ENCODE assay signal across 8 cellular contexts in genomic region chr4:4334798-4335520, GRCh38. TPM values are rescaled to one million over a fixed set of nuclear protein-coding genes. Genes with fewer than 3 reads are reported as not detected.
DNase-seq lines count a peak whose midpoint lies in the region; ATAC-seq, FAIRE-seq and TF ChIP-seq lines count a peak whose summit lies in the region.

No MANE protein-coding gene starts in this region.

- H3K9me3 Mint-ChIP-seq in activated T-helper 2 cell treated with anti-CD3 and anti-CD28 coated beads, Interferon-gamma antibody, Interleukin-2, Interleukin-4, amounts not matched to agents 10 μg/mL and 5 μg/mL and 100 μg/mL, durations not matched to agents 14 hours and 24 hours and 36 hours: no peaks in the 10 kb centered on the region

- H3K4me3 Mint-ChIP-seq in activated T-helper 2 cell treated with anti-CD3 and anti-CD28 coated beads, Interferon-gamma antibody, Interleukin-2, Interleukin-4, amounts not matched to agents 10 μg/mL and 5 μg/mL and 100 μg/mL, durations not matched to agents 14 hours and 24 hours and 36 hours (ENCODE audit: low read depth): no peak overlapping the region

- H3K4me1 Mint-ChIP-seq in activated T-helper 2 cell treated with anti-CD3 and anti-CD28 coated beads, Interferon-gamma antibody, Interleukin-2, Interleukin-4, amounts not matched to agents 10 μg/mL and 5 μg/mL and 100 μg/mL, durations not matched to agents 14 hours and 24 hours and 36 hours (ENCODE audit: low read depth): peaks cover 4% of the 10 kb centered on the region

- intact Hi-C loops in activated T-helper 2 cell treated with anti-CD3 and anti-CD28 coated beads, Interferon-gamma antibody, Interleukin-2, Interleukin-4, amounts not matched to agents 10 μg/mL and 5 μg/mL and 100 μg/mL, durations not matched to agents 14 hours and 24 hours and 36 hours (cut with micrococcal nuclease): loop anchor here (1.0 to 2.0 kb wide), 2 partner anchors 74 to 83 kb away; no protein-coding TSS in a partner anchor
- intact Hi-C loops in posterior cingulate gyrus (cut with DNase I): loop anchor here (1.0 kb wide), 1 partner anchor 82 kb away; no protein-coding TSS in a partner anchor

- no peak for DNase-seq in AG09319 (ENCODE audit: extremely low read depth, low read depth)
- peak; percentile 74 for DNase-seq in HK-2 (ENCODE audit: unreplicated experiment)
- peak; percentile 40 for DNase-seq in RCC 7860 (ENCODE audit: low spot score)
- peak; percentile 59 for DNase-seq in activated T-helper 2 cell treated with anti-CD3 and anti-CD28 coated beads, Interferon-gamma antibody, Interleukin-2, Interleukin-4, amounts not matched to agents 10 μg/mL and 5 μg/mL and 100 μg/mL, durations not matched to agents 14 hours and 24 hours and 36 hours (ENCODE audit: low spot score)
- peak; percentile 60 for DNase-seq in germinal center (ENCODE audit: low spot score)
- peak in 9 of 10 donors; percentile 43 to 94 (median 65) for DNase-seq in posterior cingulate gyrus
- peak; percentile 40 for DNase-seq in urothelium cell line (ENCODE audit: low spot score)

- TF ChIP-seq CTCF in AG09319 (IDR thresholded peaks at IDR 0.05; ENCODE audit: low read depth, low read length): peak; percentile 82

- FAIRE-seq in RCC 7860 (lab: Jason Lieb, UNC) (peak; percentile 32), urothelium cell line (lab: Jason Lieb, UNC) (no peak)

- peak; percentile 60 for ATAC-seq in GM18861 (IDR thresholded peaks at IDR 0.05; ENCODE audit: unreplicated experiment)

- H3K27ac Mint-ChIP-seq in activated T-helper 2 cell treated with anti-CD3 and anti-CD28 coated beads, Interferon-gamma antibody, Interleukin-2, Interleukin-4, amounts not matched to agents 10 μg/mL and 5 μg/mL and 100 μg/mL, durations not matched to agents 14 hours and 24 hours and 36 hours: no peak overlapping the region

- H3K36me3 Mint-ChIP-seq in activated T-helper 2 cell treated with anti-CD3 and anti-CD28 coated beads, Interferon-gamma antibody, Interleukin-2, Interleukin-4, amounts not matched to agents 10 μg/mL and 5 μg/mL and 100 μg/mL, durations not matched to agents 14 hours and 24 hours and 36 hours (ENCODE audit: low read depth): no peaks in the 10 kb centered on the region

- no peaks in the 10 kb centered on the region for H3K27me3 Mint-ChIP-seq in activated T-helper 2 cell treated with anti-CD3 and anti-CD28 coated beads, Interferon-gamma antibody, Interleukin-2, Interleukin-4, amounts not matched to agents 10 μg/mL and 5 μg/mL and 100 μg/mL, durations not matched to agents 14 hours and 24 hours and 36 hours (ENCODE audit: low read depth)

RNA-seq across cellular contexts. Expression of gene ZBTB49, which starts 44.9 kb away (rescaled TPM):
- total RNA-seq in activated T-helper 2 cell treated with anti-CD3 and anti-CD28 coated beads, Interferon-gamma antibody, Interleukin-2, Interleukin-4, amounts not matched to agents 10 μg/mL and 5 μg/mL and 100 μg/mL, durations not matched to agents 14 hours and 24 hours and 36 hours: 6.7 and 8.3 TPM in 2 replicates

RNA-seq across cellular contexts. Expression of gene LYAR, which starts 45.0 kb away (rescaled TPM):
- 61.6 and 61.7 TPM in 2 replicates for total RNA-seq in activated T-helper 2 cell treated with anti-CD3 and anti-CD28 coated beads, Interferon-gamma antibody, Interleukin-2, Interleukin-4, amounts not matched to agents 10 μg/mL and 5 μg/mL and 100 μg/mL, durations not matched to agents 14 hours and 24 hours and 36 hours

RNA-seq across cellular contexts. Expression of gene NSG1, which starts 51.9 kb away (rescaled TPM):
- not detected in 2 replicates for total RNA-seq in activated T-helper 2 cell treated with anti-CD3 and anti-CD28 coated beads, Interferon-gamma antibody, Interleukin-2, Interleukin-4, amounts not matched to agents 10 μg/mL and 5 μg/mL and 100 μg/mL, durations not matched to agents 14 hours and 24 hours and 36 hours
